In genomic region chr1:58768971-58769808, GRCh38 we compare ENCODE assay signal across 8 cellular contexts. TPM values are rescaled to one million over a fixed set of nuclear protein-coding genes. Genes with fewer than 3 reads are reported as not detected.
DNase-seq lines count a peak whose midpoint lies in the region; ATAC-seq, FAIRE-seq and TF ChIP-seq lines count a peak whose summit lies in the region.

No MANE protein-coding gene starts in this region.

- no peaks in the 10 kb centered on the region for H3K4me1 ChIP-seq in K562 (replicated peaks in 1 of 2; ENCODE audit: control insufficient read depth in 2 of 2, insufficient read depth in 2 of 2, low read length in 2 of 2)

- H3K36me3 ChIP-seq in K562 (ENCODE audit: control insufficient read depth, insufficient read depth, low read length) = no peaks in the 10 kb centered on the region

- no peaks in the 10 kb centered on the region for H3K9me1 ChIP-seq in K562 (ENCODE audit: control insufficient read depth, insufficient read depth, low read length)

- TF ChIP-seq RAD21 in K562 (CRISPR knock-in tag; conservative IDR thresholded peaks at IDR 0.05 in 1 of 2, IDR thresholded peaks at IDR 0.05 in 1 of 2) = peak; percentile 78 to 80

- no peaks in the 10 kb centered on the region for H4K20me1 ChIP-seq in K562 (replicated peaks; ENCODE audit: control insufficient read depth, insufficient read depth, low read length)

- DNase-seq in HFF-Myc (ENCODE audit: extremely low read depth, low read depth) (no peak), RPMI8226 (peak; percentile 42), K562 (ENCODE audit: extremely low read depth in 1 of 4, low spot score in 3 of 4) (peak; percentile 67 to 75 (median 74)), iPS DF 4.7 (ENCODE audit: extremely low read depth, low spot score) (peak; percentile 69), DMS79 treated with DMSO at 0.1 percent for 48 hours (lab: John Stamatoyannopoulos, UW) (no peak)
- peak; percentile 10 to 47 for DNase-seq in stimulated activated CD4-positive, alpha-beta T cell treated with anti-CD3 and anti-CD28 coated beads, Interleukin-12 subunit alpha, Interleukin-12 subunit beta, amount 100 ng/mL, for 24 hours (ENCODE audit: low read depth in 2 of 2)

- H3K4me3 ChIP-seq in HFF-Myc (replicated peaks; ENCODE audit: low read depth, low read length) (no peak overlapping the region), K562 (no peak overlapping the region)

- TF ChIP-seq POLR2A in K562 (conservative IDR thresholded peaks at IDR 0.05) = no peak

- POLR2A ChIA-PET in K562 (lab: Yijun Ruan, JAX) = no interaction called here

- no peak overlapping the region for H3K27ac ChIP-seq in C4-2B
- H3K27ac ChIP-seq in K562 (ENCODE audit: extremely low read depth, low read depth, low read length) = no peak overlapping the region

- no TSS peak for BruUV-seq in K562 (replicated peaks; lab: Mats Ljungman, UMichigan)

- H3K79me2 ChIP-seq in K562 (ENCODE audit: control insufficient read depth, insufficient read depth, low read length) = no peaks in the 10 kb centered on the region

- ATAC-seq in K562 (peak; percentile 87), HG03135 (IDR thresholded peaks at IDR 0.05; ENCODE audit: unreplicated experiment) (no peak)

- CTCF ChIA-PET in K562 (lab: Yijun Ruan, JAX; ENCODE audit: low intra/inter-chr PET ratio) = interaction anchor here (0.6 to 3.1 kb wide), 5 partner anchors 29 to 254 kb away, joined by 3 to 19 read pairs (median 4); no protein-coding TSS in a partner anchor

- no peak overlapping the region for H2AFZ ChIP-seq in K562 (ENCODE audit: low read depth, low read length)

- peaks cover 11 to 12% of the 10 kb centered on the region in 2 experiments; a peak in 4 of 5 replicates for H3K27me3 ChIP-seq in K562 (ENCODE audit: control insufficient read depth in 2 of 2, insufficient read depth in 2 of 2, low read length in 2 of 2)

- TF ChIP-seq CTCF in C4-2B (conservative IDR thresholded peaks at IDR 0.05) = peak; percentile 95
- TF ChIP-seq CTCF in HFF-Myc (IDR thresholded peaks at IDR 0.05; ENCODE audit: low read depth, low read length, missing control alignments) = peak; percentile 76
- TF ChIP-seq CTCF in K562 (IDR thresholded peaks at IDR 0.05 in 2 of 3, conservative IDR thresholded peaks at IDR 0.05 in 1 of 3; ENCODE audit: insufficient read depth in 2 of 3, low read depth in 1 of 3, low read length in 3 of 3) = peak; percentile 77 to 86 (median 82)

- no peaks in the 10 kb centered on the region for H3K9me3 ChIP-seq in K562 (replicated peaks; ENCODE audit: control insufficient read depth, insufficient read depth, low read depth, low read length)

- intact Hi-C loops in K562 (cut with micrococcal nuclease) = loop anchor here (1.0 to 10.0 kb wide), 2 partner anchors 29 to 254 kb away; no protein-coding TSS in a partner anchor

- peak; percentile 37 for FAIRE-seq in K562 (lab: Jason Lieb, UNC)

- TF ChIP-seq EP300 in K562 (IDR thresholded peaks at IDR 0.05; ENCODE audit: low read length) = no peak

- no peak overlapping the region for H3K4me2 ChIP-seq in K562 (ENCODE audit: insufficient read depth, low read length)

- WGBS in K562 (ENCODE audit: insufficient coverage, low coverage, missing lambda C conversion rate) = 18% methylated on average over 22 of the region's 22 CpGs

- no peak overlapping the region for H3K9ac ChIP-seq in K562 (ENCODE audit: insufficient read depth in 1 of 2, low read depth in 2 of 2, low read length in 2 of 2)

- in situ Hi-C loops in K562 (cut with MboI) = no loop called here

TF ChIP-seq in K562, 482 proteins besides CTCF, POLR2A, EP300 and RAD21:
- TF ChIP-seq MAZ (CRISPR knock-in tag; conservative IDR thresholded peaks at IDR 0.05 in 1 of 2, IDR thresholded peaks at IDR 0.05 in 1 of 2) (peak in 1 of 2 experiments; percentile 53; a peak in 1 of 4 replicates), SMC3 (conservative IDR thresholded peaks at IDR 0.05; ENCODE audit: insufficient read depth, low read depth, low read length) (peak; percentile 66), ERF (CRISPR knock-in tag; IDR thresholded peaks at IDR 0.05) (no peak), FOXM1 (IDR thresholded peaks at IDR 0.05; ENCODE audit: low read depth) (no peak), FOXM1 (CRISPR knock-in tag; IDR thresholded peaks at IDR 0.05; ENCODE audit: low read depth) (no peak), DEAF1 (CRISPR knock-in tag; IDR thresholded peaks at IDR 0.05) (peak; percentile 72), ASH1L (IDR thresholded peaks at IDR 0.05; ENCODE audit: borderline replicate concordance, low read depth, partially characterized antibody) (no peak), ZNF589 (CRISPR knock-in tag; IDR thresholded peaks at IDR 0.05; ENCODE audit: low read depth) (no peak), KLF16 (IDR thresholded peaks at IDR 0.05) (0 out of 2 replicates have a peak, but pooled peaks have one; percentile 38)

RNA-seq across cellular contexts. Expression of gene JUN, which starts 14.7 kb away (rescaled TPM):
- total RNA-seq in K562 (2011; cell fraction: chromatin; rRNA removed; ENCODE audit: low replicate concordance) = 8.9 and 23.5 TPM in 2 replicates
- 30.7 and 36.9 TPM in 2 replicates for total RNA-seq in K562 (2011; cell fraction: nucleolus; rRNA removed)
- 14.8 and 18.0 TPM in 2 replicates for total RNA-seq in K562 (2011; cell fraction: nucleoplasm; rRNA removed)
- 23.4 and 24.4 TPM in 2 replicates for total RNA-seq in K562 (2014; rRNA removed)
- 3.4 and 3.8 TPM in 2 replicates for total RNA-seq in K562 (2014; rRNA removed; fragmentation: Illumina TruSeq; extraction: Trizol)
- 3.6 and 4.0 TPM in 2 replicates for total RNA-seq in K562 (2015; rRNA removed; fragmentation: Illumina TruSeq; extraction: Trizol)
- total RNA-seq in K562 (2021) = 19.7 and 24.0 TPM in 2 replicates
- 4.0 and 9.1 TPM in 2 replicates for polyA plus RNA-seq in K562 (2011; rRNA removed)
- 8.2 and 13.9 TPM in 2 replicates for polyA plus RNA-seq in K562 (2011; cell fraction: cytosol; rRNA removed)
- 10.6 and 11.1 TPM in 2 replicates for polyA plus RNA-seq in K562 (2011; cell fraction: nucleus; rRNA removed)
- 14.2 and 22.4 TPM in 2 replicates for polyA plus RNA-seq in K562 (2012)
- polyA plus RNA-seq in K562 (2014; fragmentation: Illumina TruSeq; extraction: Trizol) = 5.9 and 7.6 TPM in 2 replicates
- under 1 TPM; 0.32 TPM for polyA plus RNA-seq in K562 (2014; fragmentation: Nextera tagmentation; extraction: Ambion mirVana)
- 16.4 and 20.1 TPM in 2 replicates for polyA plus RNA-seq in K562 (2014; rRNA removed)
- polyA minus RNA-seq in K562 (2011; rRNA and poly(A)+ RNA removed) = 4.5 and 6.3 TPM in 2 replicates
- polyA minus RNA-seq in K562 (2011; cell fraction: cytosol; rRNA and poly(A)+ RNA removed) = 9.5 and 12.7 TPM in 2 replicates
- 19.7 and 31.5 TPM in 2 replicates for polyA minus RNA-seq in K562 (2011; cell fraction: nucleus; rRNA and poly(A)+ RNA removed)

Comparison
In these comparisons a context has a peak if more than half of its experiments do, and no peak if none do; other contexts are left out.
1. DNase-seq: peak in RPMI8226 (single experiment), K562 (4 of 4), iPS DF 4.7 (single experiment) and stimulated activated CD4-positive, alpha-beta T cell treated with anti-CD3 and anti-CD28 coated beads, Interleukin-12 subunit alpha, Interleukin-12 subunit beta, amount 100 ng/mL, for 24 hours (2 of 2); none in HFF-Myc (single experiment) and DMS79 treated with DMSO at 0.1 percent for 48 hours (single experiment).
2. Peak in every context shown above with its lines, with median percentiles within 50 percentile points of each other: CTCF ChIP-seq.